Comparison of ENCODE assay signal across 11 cellular contexts in the genomic region with DNA sequence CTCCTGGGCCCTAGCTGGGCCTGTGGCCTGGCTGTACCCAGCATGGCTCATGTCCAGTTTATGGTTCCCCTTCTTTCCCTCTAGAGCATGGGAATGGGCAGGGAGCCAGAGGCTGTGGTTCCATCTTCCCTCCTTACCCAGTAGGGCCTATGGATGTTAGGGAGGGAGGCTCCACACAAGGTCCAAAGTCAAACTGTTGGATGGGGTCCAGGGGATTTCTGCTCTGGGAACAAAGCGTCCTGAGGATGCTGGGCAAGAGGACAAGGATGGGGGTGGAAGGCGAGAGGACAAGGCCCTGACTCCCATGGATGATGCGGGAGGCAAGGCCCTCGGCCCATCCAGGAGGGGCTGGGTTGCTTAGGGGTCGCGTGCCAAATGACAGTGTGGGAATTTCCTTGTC. TPM values are rescaled to one million over a fixed set of nuclear protein-coding genes. Genes with fewer than 3 reads are reported as not detected.
A peak's percentile ranks its signal among the peaks of the same experiment; 100 is the strongest.
DNase-seq lines count a peak whose midpoint lies in the region; ATAC-seq and FAIRE-seq lines count a peak whose summit lies in the region.
"Had no signal": no experiment of that assay in that cellular context is flagged by ENCODE, and none has a peak within 500 bp of the region (broad histone marks: within the 10 kb centered on the region; RNA-seq: fewer than 3 reads in every experiment).

No MANE protein-coding gene starts in this region.

- DNase-seq in HCEC 1CT (peak; percentile 70), dermis blood vessel endothelial cell (peak; percentile 73), left lobe of liver (ENCODE audit: low spot score) (peak; percentile 82), small intestine (peak; percentile 86), AG20443 (ENCODE audit: low spot score) (no peak), NCI-H2171 (lab: John Stamatoyannopoulos, UW) (no peak), cerebellum (ENCODE audit: low spot score) (no peak)
- DNase-seq: mesendoderm, NCI-H1105 had no signal

- no peak overlapping the region for H3K4me3 ChIP-seq in small intestine (ENCODE audit: low read depth in 1 of 2, low read length in 2 of 2)

- no peaks in the 10 kb centered on the region for H3K9me3 ChIP-seq in small intestine (ENCODE audit: control insufficient read depth, low read depth)

- H3K27me3 ChIP-seq in small intestine (ENCODE audit: control insufficient read depth in 2 of 2, insufficient read depth in 2 of 2, low read length in 2 of 2) = no peaks in the 10 kb centered on the region

- H3K36me3 ChIP-seq in small intestine (ENCODE audit: control insufficient read depth in 2 of 2, insufficient read depth in 2 of 2, low read length in 2 of 2) = peaks cover 2 to 10% of the 10 kb centered on the region in 2 donors

- 33 to 47% (median 40%) methylated on average over 6 of the region's 6 CpGs for WGBS in small intestine, 3 donors

- peak overlapping the region in 1 of 2 donors; percentile 82 for H3K27ac ChIP-seq in small intestine (ENCODE audit: low read depth in 1 of 2, low read length in 1 of 2)

- no peak for FAIRE-seq in small intestine (lab: Jason Lieb, UNC)
- FAIRE-seq: bronchial epithelial cell had no signal

- ATAC-seq in left lobe of liver (peak; percentile 68), HG03159 (IDR thresholded peaks at IDR 0.05; ENCODE audit: unreplicated experiment) (no peak)

- H3K4me1 ChIP-seq in small intestine (ENCODE audit: control insufficient read depth in 2 of 2, insufficient read depth in 1 of 2, low read depth in 1 of 2, low read length in 1 of 2) = peaks cover 16 to 18% of the 10 kb centered on the region in 2 donors

RNA-seq across cellular contexts. Expression of a gene that starts 17.3 kb away (rescaled TPM):
- total RNA-seq in dermis blood vessel endothelial cell (19.6 and 21.1 TPM in 2 replicates), left lobe of liver (12.5 TPM), cerebellum (4.3 TPM)
- polyA plus RNA-seq in small intestine = 10 to 100 TPM in 1 of 3 donors, 1 to 10 TPM in 1, under 1 TPM in 1; 0.89 to 15.5 (median 1.1) TPM

RNA-seq across cellular contexts. Expression of a gene that starts 56.7 kb away (rescaled TPM):
- total RNA-seq in dermis blood vessel endothelial cell (47.1 and 62.7 TPM in 2 replicates), left lobe of liver (59.9 TPM), cerebellum (39.6 TPM)
- polyA plus RNA-seq in small intestine = 100 to 1,000 TPM in 2 of 3 donors, 10 to 100 TPM in 1; 67.6 to 159 (median 111) TPM

Comparison
In these comparisons a context has a peak if more than half of its experiments do, and no peak if none do; other contexts are left out.
1. DNase-seq: peak in HCEC 1CT (single experiment), dermis blood vessel endothelial cell (single experiment), left lobe of liver (single experiment) and small intestine (single experiment); none in AG20443 (single experiment), NCI-H2171 (single experiment) and cerebellum (single experiment).